Comparison of ENCODE assay signal across 40 cellular contexts in genomic region chr12:109704371-109705098, GRCh38. TPM values are rescaled to one million over a fixed set of nuclear protein-coding genes. Genes with fewer than 3 reads are reported as not detected.
"Had no signal": no experiment of that assay in that cellular context is flagged by ENCODE, and none has a peak within 500 bp of the region (broad histone marks: within the 10 kb centered on the region; RNA-seq: fewer than 3 reads in every experiment).

No MANE protein-coding gene starts in this region.

- H3K9me3 ChIP-seq: ascending aorta had no signal

- H3K4me1 Mint-ChIP-seq: activated CD4-positive, alpha-beta memory T cell treated with anti-CD3 and anti-CD28 coated beads, Interleukin-2, amount 10 ng/mL, durations not matched to agents 7 days and 5 days; activated CD4-positive, alpha-beta T cell treated with anti-CD3 and anti-CD28 coated beads for 36 hours; activated CD4-positive, alpha-beta T cell treated with anti-CD3 and anti-CD28 coated beads, Interleukin-2, amount 10 ng/mL, durations not matched to agents 7 days and 5 days; activated CD8-positive, alpha-beta memory T cell treated with anti-CD3 and anti-CD28 coated beads, Interleukin-2, amount 10 ng/mL, durations not matched to agents 7 days and 5 days; activated naive CD4-positive, alpha-beta T cell treated with anti-CD3 and anti-CD28 coated beads, Interleukin-2, amount 10 ng/mL, durations not matched to agents 7 days and 5 days; activated naive CD4-positive, alpha-beta T cell treated with anti-CD3 and anti-CD28 coated beads, Interleukin-2, amount 50 U/mL, for 24 hours; activated naive CD8-positive, alpha-beta T cell treated with anti-CD3 and anti-CD28 coated beads, Interleukin-2, amount 10 ng/mL, durations not matched to agents 7 days and 5 days; activated naive CD8-positive, alpha-beta T cell treated with anti-CD3 and anti-CD28 coated beads, Interleukin-2, amount 50 U/mL, for 24 hours; activated T-helper 17 cell treated with anti-CD3 and anti-CD28 coated beads, Interleukin-2, amount 50 U/mL, for 72 hours; central memory CD8-positive, alpha-beta T cell had no signal

- H3K4me3 ChIP-seq: ascending aorta, cardiac muscle cell had no signal

- DNase-seq: activated CD4-positive, alpha-beta memory T cell treated with anti-CD3 and anti-CD28 coated beads, Interleukin-2, amount 10 ng/mL, durations not matched to agents 7 days and 5 days; activated CD4-positive, alpha-beta T cell treated with anti-CD3 and anti-CD28 coated beads for 1 hour; activated CD4-positive, alpha-beta T cell treated with anti-CD3 and anti-CD28 coated beads for 36 hours; activated CD4-positive, alpha-beta T cell treated with anti-CD3 and anti-CD28 coated beads for 48 hours; activated CD4-positive, alpha-beta T cell treated with anti-CD3 and anti-CD28 coated beads, Interleukin-2, amount 10 ng/mL, durations not matched to agents 7 days and 5 days; activated CD4-positive, alpha-beta T cell treated with anti-CD3 and anti-CD28 coated beads, Interleukin-2, amount 50 U/mL, for 48 hours; activated CD4-positive, CD25-positive, alpha-beta regulatory T cell; activated CD8-positive, alpha-beta memory T cell treated with anti-CD3 and anti-CD28 coated beads for 24 hours; activated CD8-positive, alpha-beta memory T cell treated with anti-CD3 and anti-CD28 coated beads, Interleukin-2, amount 10 ng/mL, durations not matched to agents 7 days and 5 days; activated CD8-positive, alpha-beta T cell treated with anti-CD3 and anti-CD28 coated beads, Interleukin-2, amount 10 ng/mL, durations not matched to agents 7 days and 5 days; activated effector memory CD4-positive, alpha-beta T cell treated with anti-CD3 and anti-CD28 coated beads, Interleukin-2, amount 50 U/mL, for 16 hours; activated naive CD4-positive, alpha-beta T cell treated with anti-CD3 and anti-CD28 coated beads, Interleukin-2, amount 10 ng/mL, durations not matched to agents 7 days and 5 days; activated naive CD4-positive, alpha-beta T cell treated with Interleukin-2 at 50 U/mL for 16 hours; activated naive CD8-positive, alpha-beta T cell treated with anti-CD3 and anti-CD28 coated beads, Interleukin-2, amount 10 ng/mL, durations not matched to agents 7 days and 5 days; activated naive CD8-positive, alpha-beta T cell treated with anti-CD3 and anti-CD28 coated beads, Interleukin-2, amount 50 U/mL, for 24 hours; activated T-cell treated with anti-CD3 and anti-CD28 coated beads for 4 hours; activated T-cell treated with anti-CD3 and anti-CD28 coated beads, Interleukin-2, amount 50 U/mL, for 1 hour; activated T-cell treated with anti-CD3 and anti-CD28 coated beads, Interleukin-2, amount 50 U/mL, for 4 hours; activated T-cell treated with anti-CD3 and anti-CD28 coated beads, Interleukin-2, amount 50 U/mL, for 72 hours; amygdala; anterior cingulate cortex; caudate nucleus; cerebellar nuclear complex; T-helper 1 cell; T-helper 2 cell; T-helper 9 cell had no signal

- H3K27ac Mint-ChIP-seq: activated CD4-positive, alpha-beta memory T cell treated with anti-CD3 and anti-CD28 coated beads, Interleukin-2, amount 10 ng/mL, durations not matched to agents 7 days and 5 days; activated CD4-positive, alpha-beta T cell treated with anti-CD3 and anti-CD28 coated beads for 36 hours; activated CD4-positive, alpha-beta T cell treated with anti-CD3 and anti-CD28 coated beads, Interleukin-2, amount 10 ng/mL, durations not matched to agents 7 days and 5 days; activated CD8-positive, alpha-beta memory T cell treated with anti-CD3 and anti-CD28 coated beads, Interleukin-2, amount 10 ng/mL, durations not matched to agents 7 days and 5 days; activated CD8-positive, alpha-beta T cell treated with anti-CD3 and anti-CD28 coated beads, Interleukin-2, amount 10 ng/mL, durations not matched to agents 7 days and 5 days; activated naive CD4-positive, alpha-beta T cell treated with anti-CD3 and anti-CD28 coated beads, Interleukin-2, amount 10 ng/mL, durations not matched to agents 7 days and 5 days; activated naive CD4-positive, alpha-beta T cell treated with anti-CD3 and anti-CD28 coated beads, Interleukin-2, amount 50 U/mL, for 24 hours; activated naive CD8-positive, alpha-beta T cell; activated naive CD8-positive, alpha-beta T cell treated with anti-CD3 and anti-CD28 coated beads, Interleukin-2, amount 10 ng/mL, durations not matched to agents 7 days and 5 days; activated naive CD8-positive, alpha-beta T cell treated with anti-CD3 and anti-CD28 coated beads, Interleukin-2, amount 50 U/mL, for 24 hours; activated T-cell treated with anti-CD3 and anti-CD28 coated beads, Interleukin-2, amount 50 U/mL, for 72 hours; activated T-helper 1 cell treated with anti-CD3 and anti-CD28 coated beads, Interleukin-12 subunit alpha, Interleukin-12 subunit beta, Interleukin-2, Interleukin-4 antibody, amounts not matched to agents 30 ng/mL and 10 ng/mL and 1 ng/mL, durations not matched to agents 14 hours and 24 hours and 36 hours; activated T-helper 17 cell treated with anti-CD3 and anti-CD28 coated beads, Interleukin-2, amount 50 U/mL, for 72 hours; brain; T-helper 1 cell treated with Interleukin-12 subunit alpha and Interleukin-12 subunit beta and Interleukin-4 antibody, amounts not matched to agents 30 μg/mL and 1 μg/mL, for 36 hours; T-helper 2 cell treated with Interferon-gamma antibody and Interleukin-4, amounts not matched to agents 5 μg/mL and 100 μg/mL, for 36 hours; WTC11 had no signal

- FAIRE-seq: bronchial epithelial cell, TTC549 had no signal

- H3K9me3 Mint-ChIP-seq: activated CD4-positive, alpha-beta memory T cell treated with anti-CD3 and anti-CD28 coated beads, Interleukin-2, amount 10 ng/mL, durations not matched to agents 7 days and 5 days; activated CD4-positive, alpha-beta T cell treated with anti-CD3 and anti-CD28 coated beads, Interleukin-2, amount 10 ng/mL, durations not matched to agents 7 days and 5 days; activated naive CD4-positive, alpha-beta T cell treated with anti-CD3 and anti-CD28 coated beads, Interleukin-2, amount 10 ng/mL, durations not matched to agents 7 days and 5 days; activated naive CD4-positive, alpha-beta T cell treated with anti-CD3 and anti-CD28 coated beads, Interleukin-2, amount 50 U/mL, for 24 hours; activated naive CD8-positive, alpha-beta T cell treated with anti-CD3 and anti-CD28 coated beads, Interleukin-2, amount 10 ng/mL, durations not matched to agents 7 days and 5 days; activated naive CD8-positive, alpha-beta T cell treated with anti-CD3 and anti-CD28 coated beads, Interleukin-2, amount 50 U/mL, for 24 hours; activated T-cell treated with anti-CD3 and anti-CD28 coated beads, Interleukin-2, amount 50 U/mL, for 4 hours; activated T-cell treated with anti-CD3 and anti-CD28 coated beads, Interleukin-2, amount 50 U/mL, for 72 hours; activated T-helper 1 cell treated with anti-CD3 and anti-CD28 coated beads, Interleukin-12 subunit alpha, Interleukin-12 subunit beta, Interleukin-2, Interleukin-4 antibody, amounts not matched to agents 30 ng/mL and 10 ng/mL and 1 ng/mL, durations not matched to agents 14 hours and 24 hours and 36 hours; activated T-helper 17 cell treated with anti-CD3 and anti-CD28 coated beads, Interleukin-2, amount 50 U/mL, for 72 hours; central memory CD8-positive, alpha-beta T cell; T-helper 1 cell treated with Interleukin-12 subunit alpha and Interleukin-12 subunit beta and Interleukin-4 antibody, amounts not matched to agents 30 μg/mL and 1 μg/mL, for 36 hours; T-helper 2 cell treated with Interferon-gamma antibody and Interleukin-4, amounts not matched to agents 5 μg/mL and 100 μg/mL, for 36 hours; WTC11 had no signal

- H3K4me1 ChIP-seq: ascending aorta had no signal

- H3K27me3 ChIP-seq: cardiac muscle cell had no signal

- ATAC-seq: activated CD4-positive, alpha-beta T cell treated with anti-CD3 and anti-CD28 coated beads for 36 hours; activated CD4-positive, CD25-positive, alpha-beta regulatory T cell treated with anti-CD3 and anti-CD28 coated beads, Interleukin-2, amount 50 U/mL, for 24 hours; activated CD8-positive, alpha-beta memory T cell treated with anti-CD3 and anti-CD28 coated beads, Interleukin-2, amount 10 ng/mL, durations not matched to agents 7 days and 5 days; activated CD8-positive, alpha-beta T cell treated with anti-CD3 and anti-CD28 coated beads, Interleukin-2, amount 10 ng/mL, durations not matched to agents 7 days and 5 days; activated naive CD8-positive, alpha-beta T cell treated with anti-CD3 and anti-CD28 coated beads, Interleukin-2, amount 50 U/mL, for 24 hours; activated T-cell treated with anti-CD3 and anti-CD28 coated beads, Interleukin-2, amount 50 U/mL, for 4 hours; activated T-cell treated with anti-CD3 and anti-CD28 coated beads, Interleukin-2, amount 50 U/mL, for 72 hours; activated T-helper 17 cell treated with anti-CD3 and anti-CD28 coated beads, Interleukin-2, amount 50 U/mL, for 72 hours; WTC11 had no signal

- H3K27ac ChIP-seq: ascending aorta, cardiac muscle cell had no signal

- H3K36me3 ChIP-seq: ascending aorta, cardiac muscle cell had no signal

- H3K36me3 Mint-ChIP-seq: activated CD8-positive, alpha-beta memory T cell treated with anti-CD3 and anti-CD28 coated beads, Interleukin-2, amount 10 ng/mL, durations not matched to agents 7 days and 5 days; activated naive CD4-positive, alpha-beta T cell treated with anti-CD3 and anti-CD28 coated beads, Interleukin-2, amount 10 ng/mL, durations not matched to agents 7 days and 5 days; activated naive CD4-positive, alpha-beta T cell treated with anti-CD3 and anti-CD28 coated beads, Interleukin-2, amount 50 U/mL, for 24 hours; activated naive CD8-positive, alpha-beta T cell; activated naive CD8-positive, alpha-beta T cell treated with anti-CD3 and anti-CD28 coated beads, Interleukin-2, amount 10 ng/mL, durations not matched to agents 7 days and 5 days; brain; WTC11 had no signal

- H3K4me3 Mint-ChIP-seq: activated CD4-positive, alpha-beta memory T cell treated with anti-CD3 and anti-CD28 coated beads, Interleukin-2, amount 10 ng/mL, durations not matched to agents 7 days and 5 days; activated CD4-positive, alpha-beta T cell treated with anti-CD3 and anti-CD28 coated beads for 36 hours; activated CD4-positive, alpha-beta T cell treated with anti-CD3 and anti-CD28 coated beads, Interleukin-2, amount 10 ng/mL, durations not matched to agents 7 days and 5 days; activated CD8-positive, alpha-beta memory T cell treated with anti-CD3 and anti-CD28 coated beads, Interleukin-2, amount 10 ng/mL, durations not matched to agents 7 days and 5 days; activated CD8-positive, alpha-beta T cell treated with anti-CD3 and anti-CD28 coated beads, Interleukin-2, amount 10 ng/mL, durations not matched to agents 7 days and 5 days; activated naive CD4-positive, alpha-beta T cell treated with anti-CD3 and anti-CD28 coated beads, Interleukin-2, amount 10 ng/mL, durations not matched to agents 7 days and 5 days; activated naive CD4-positive, alpha-beta T cell treated with anti-CD3 and anti-CD28 coated beads, Interleukin-2, amount 50 U/mL, for 24 hours; activated naive CD8-positive, alpha-beta T cell; activated naive CD8-positive, alpha-beta T cell treated with anti-CD3 and anti-CD28 coated beads, Interleukin-2, amount 10 ng/mL, durations not matched to agents 7 days and 5 days; activated naive CD8-positive, alpha-beta T cell treated with anti-CD3 and anti-CD28 coated beads, Interleukin-2, amount 50 U/mL, for 24 hours; activated T-cell treated with anti-CD3 and anti-CD28 coated beads, Interleukin-2, amount 50 U/mL, for 4 hours; activated T-cell treated with anti-CD3 and anti-CD28 coated beads, Interleukin-2, amount 50 U/mL, for 72 hours; activated T-helper 1 cell treated with anti-CD3 and anti-CD28 coated beads, Interleukin-12 subunit alpha, Interleukin-12 subunit beta, Interleukin-2, Interleukin-4 antibody, amounts not matched to agents 30 ng/mL and 10 ng/mL and 1 ng/mL, durations not matched to agents 14 hours and 24 hours and 36 hours; activated T-helper 17 cell treated with anti-CD3 and anti-CD28 coated beads, Interleukin-2, amount 50 U/mL, for 72 hours; brain; central memory CD8-positive, alpha-beta T cell; T-helper 1 cell treated with Interleukin-12 subunit alpha and Interleukin-12 subunit beta and Interleukin-4 antibody, amounts not matched to agents 30 μg/mL and 1 μg/mL, for 36 hours; T-helper 2 cell treated with Interferon-gamma antibody and Interleukin-4, amounts not matched to agents 5 μg/mL and 100 μg/mL, for 36 hours; WTC11 had no signal

RNA-seq across cellular contexts. Expression of gene FAM222A, which starts 9.1 kb away (rescaled TPM):
- total RNA-seq: bronchial epithelial cell had no signal
